In the genomic region with DNA sequence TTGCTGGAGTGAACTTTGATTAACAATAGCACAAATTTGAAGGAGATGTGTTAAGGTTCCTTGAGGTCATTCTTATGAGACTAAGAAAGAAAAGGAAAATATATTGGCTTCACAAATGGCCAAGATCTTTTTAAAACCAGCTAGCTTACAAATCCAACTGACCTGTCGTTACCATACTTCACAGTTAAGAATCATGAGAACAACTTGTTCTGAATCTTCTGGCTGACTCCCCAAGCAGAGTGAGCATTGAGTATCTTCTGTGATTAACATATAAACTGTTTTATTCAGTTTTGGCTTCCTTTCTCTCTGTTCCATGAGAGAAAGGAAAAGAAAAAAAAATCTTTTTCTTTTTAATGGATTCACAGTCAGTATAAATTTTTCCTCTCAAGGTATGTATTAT, we compare ENCODE assay signal across 25 cellular contexts.
"Had no signal": no experiment of that assay in that cellular context is flagged by ENCODE, and none has a peak within 500 bp of the region (broad histone marks: within the 10 kb centered on the region; RNA-seq: fewer than 3 reads in every experiment).

No MANE protein-coding gene starts in this region.

- H3K36me3 ChIP-seq: left ventricle myocardium inferior, right lobe of liver, spleen, uterus had no signal

- H3K9me3 ChIP-seq: left ventricle myocardium inferior, mucosa of descending colon, right lobe of liver, spleen, uterus had no signal

- H3K36me3 Mint-ChIP-seq: activated naive CD4-positive, alpha-beta T cell treated with anti-CD3 and anti-CD28 coated beads, Interleukin-2, amount 50 U/mL, for 24 hours; brain; natural killer cell treated with Interleukin-12 subunit alpha and Interleukin-12 subunit beta and Interleukin-15 and Interleukin-18, amount 100 ng/mL, for 72 hours; type B pancreatic cell; WTC11 had no signal

- H3K27me3 ChIP-seq: cardiac muscle cell, foreskin keratinocyte, right lobe of liver, spleen, uterus had no signal

- H3K27ac ChIP-seq: cardiac muscle cell, coronary artery, foreskin keratinocyte, left ventricle myocardium inferior, right lobe of liver, spleen, uterus had no signal

- H3K4me1 ChIP-seq: left ventricle myocardium inferior, right lobe of liver, spleen, uterus had no signal

- H3K4me3 ChIP-seq: cardiac muscle cell, coronary artery, left ventricle myocardium inferior, lung, mucosa of descending colon, right lobe of liver, spleen, uterus had no signal

- H3K9me3 Mint-ChIP-seq: activated CD4-positive, alpha-beta memory T cell treated with anti-CD3 and anti-CD28 coated beads, Interleukin-2, amount 10 ng/mL, durations not matched to agents 7 days and 5 days; activated CD4-positive, alpha-beta T cell treated with anti-CD3 and anti-CD28 coated beads, Interleukin-2, amount 10 ng/mL, durations not matched to agents 7 days and 5 days; activated naive CD4-positive, alpha-beta T cell treated with anti-CD3 and anti-CD28 coated beads, Interleukin-2, amount 50 U/mL, for 24 hours; activated T-cell treated with anti-CD3 and anti-CD28 coated beads, Interleukin-2, amount 50 U/mL, for 4 hours; activated T-helper 17 cell treated with anti-CD3 and anti-CD28 coated beads, Interleukin-2, amount 50 U/mL, for 72 hours; brain; natural killer cell treated with Interleukin-12 subunit alpha and Interleukin-12 subunit beta and Interleukin-15 and Interleukin-18, amount 100 ng/mL, for 72 hours; WTC11 had no signal

- ATAC-seq: activated T-cell treated with anti-CD3 and anti-CD28 coated beads, Interleukin-2, amount 50 U/mL, for 4 hours; activated T-helper 17 cell treated with anti-CD3 and anti-CD28 coated beads, Interleukin-2, amount 50 U/mL, for 72 hours; foreskin keratinocyte; mucosa of descending colon; natural killer cell treated with Interleukin-12 subunit alpha and Interleukin-12 subunit beta and Interleukin-15 and Interleukin-18, amount 100 ng/mL, for 72 hours; right lobe of liver; SK-N-SH treated with all-trans-retinoic acid at 6 μM for 48 hours; WTC11 had no signal

- DNase-seq: activated CD4-positive, alpha-beta memory T cell treated with anti-CD3 and anti-CD28 coated beads, Interleukin-2, amount 10 ng/mL, durations not matched to agents 7 days and 5 days; activated CD4-positive, alpha-beta T cell treated with anti-CD3 and anti-CD28 coated beads for 1 hour; activated CD4-positive, alpha-beta T cell treated with anti-CD3 and anti-CD28 coated beads, Interleukin-2, amount 10 ng/mL, durations not matched to agents 7 days and 5 days; activated T-cell treated with anti-CD3 and anti-CD28 coated beads, Interleukin-2, amount 50 U/mL, for 4 hours; anterior cingulate cortex; cerebellar nuclear complex; foreskin keratinocyte; left ventricle myocardium inferior; mucosa of descending colon; posterior cingulate gyrus; right lobe of liver; spleen; stimulated activated naive CD4-positive, alpha-beta T cell treated with Interleukin-2 at 50 U/mL for 16 hours; T-helper 2 cell; uterus had no signal

- H3K27ac Mint-ChIP-seq: activated CD4-positive, alpha-beta memory T cell treated with anti-CD3 and anti-CD28 coated beads, Interleukin-2, amount 10 ng/mL, durations not matched to agents 7 days and 5 days; activated CD4-positive, alpha-beta T cell treated with anti-CD3 and anti-CD28 coated beads, Interleukin-2, amount 10 ng/mL, durations not matched to agents 7 days and 5 days; activated naive CD4-positive, alpha-beta T cell treated with anti-CD3 and anti-CD28 coated beads, Interleukin-2, amount 50 U/mL, for 24 hours; activated T-helper 17 cell treated with anti-CD3 and anti-CD28 coated beads, Interleukin-2, amount 50 U/mL, for 72 hours; brain; natural killer cell treated with Interleukin-12 subunit alpha and Interleukin-12 subunit beta and Interleukin-15 and Interleukin-18, amount 100 ng/mL, for 72 hours; type B pancreatic cell; WTC11 had no signal
